ENCODE assay signal across 15 cellular contexts in genomic region chr4:149765630-149766029, GRCh38. TPM values are rescaled to one million over a fixed set of nuclear protein-coding genes. Genes with fewer than 3 reads are reported as not detected.
A peak's percentile ranks its signal among the peaks of the same experiment; 100 is the strongest.
DNase-seq lines count a peak whose midpoint lies in the region; ATAC-seq and TF ChIP-seq lines count a peak whose summit lies in the region.
"Had no signal": no experiment of that assay in that cellular context is flagged by ENCODE, and none has a peak within 500 bp of the region (broad histone marks: within the 10 kb centered on the region; RNA-seq: fewer than 3 reads in every experiment).

No MANE protein-coding gene starts in this region.

- TF ChIP-seq POLR2A in NB4 (IDR thresholded peaks at IDR 0.05; ENCODE audit: extremely low read depth, insufficient read length): no peak

- in situ Hi-C loops in astrocyte of the spinal cord (cut with HindIII; ENCODE audit: low sequenced_read_pairs): no loop called here

- no peak overlapping the region for H3K4me3 ChIP-seq in NB4 (ENCODE audit: low read depth, low read length)
- no peak overlapping the region for H3K4me3 ChIP-seq in astrocyte of the spinal cord (ENCODE audit: low read depth, low read length)
- H3K4me3 ChIP-seq in kidney epithelial cell (ENCODE audit: low read depth, low read length): no peak overlapping the region
- H3K4me3 ChIP-seq: adrenal gland, stomach had no signal

- no peaks in the 10 kb centered on the region for H3K27me3 ChIP-seq in kidney epithelial cell (ENCODE audit: control insufficient read depth, insufficient read depth, low read length)
- H3K27me3 ChIP-seq: adrenal gland, stomach had no signal

- ATAC-seq in HG03460 (IDR thresholded peaks at IDR 0.05; ENCODE audit: unreplicated experiment): no peak
- ATAC-seq: activated CD8-positive, alpha-beta memory T cell treated with anti-CD3 and anti-CD28 coated beads, Interleukin-2, amount 10 ng/mL, durations not matched to agents 7 days and 5 days; CD8-positive, alpha-beta T cell had no signal

- no peaks in the 10 kb centered on the region for H3K36me3 ChIP-seq in kidney epithelial cell (ENCODE audit: control insufficient read depth, insufficient read depth, low read length)
- H3K36me3 ChIP-seq: adrenal gland, stomach had no signal

- TF ChIP-seq CTCF in NB4 (IDR thresholded peaks at IDR 0.05; ENCODE audit: low read depth, low read length) (no peak), astrocyte of the spinal cord (IDR thresholded peaks at IDR 0.05; ENCODE audit: low read depth, low read length) (no peak), kidney epithelial cell (IDR thresholded peaks at IDR 0.05; ENCODE audit: insufficient read depth, low read length, poor library complexity, severe bottlenecking) (no peak)

- DNase-seq in GF-D8 (lab: John Stamatoyannopoulos, UW) (peak; percentile 28), NB4 (ENCODE audit: low read depth) (peak; percentile 62), astrocyte of the spinal cord (ENCODE audit: low read depth, low spot score) (peak; percentile 40), kidney epithelial cell (ENCODE audit: low read depth) (peak; percentile 14), NCI-H1105 (lab: John Stamatoyannopoulos, UW) (no peak), germinal center (ENCODE audit: low spot score) (no peak), NCI-H82 (lab: John Stamatoyannopoulos, UW) (no peak)
- DNase-seq: activated CD8-positive, alpha-beta memory T cell treated with anti-CD3 and anti-CD28 coated beads, Interleukin-2, amount 10 ng/mL, durations not matched to agents 7 days and 5 days; adrenal gland; CD8-positive, alpha-beta T cell; NCI-H2029; stomach had no signal

RNA-seq across cellular contexts. Expression of gene IQCM, which starts 50.0 kb away (rescaled TPM):
- total RNA-seq in kidney epithelial cell: not detected in 2 replicates
- total RNA-seq: activated CD8-positive, alpha-beta memory T cell treated with anti-CD3 and anti-CD28 coated beads, Interleukin-2, amount 10 ng/mL, durations not matched to agents 7 days and 5 days; adrenal gland; CD8-positive, alpha-beta T cell; pulmonary artery endothelial cell; stomach; T-helper 2 cell treated with Interferon-gamma antibody and Interleukin-4, amounts not matched to agents 100 ng/mL and 5 ng/mL, for 36 hours had no signal

Comparison
In these comparisons a context has a peak if more than half of its experiments do, and no peak if none do; other contexts are left out.
1. DNase-seq: peak in GF-D8 (single experiment), NB4 (single experiment), astrocyte of the spinal cord (single experiment) and kidney epithelial cell (single experiment); none in NCI-H1105 (single experiment), germinal center (single experiment) and NCI-H82 (single experiment).